9 cellular contexts compared by ENCODE assay signal in genomic region chrX:53085661-53086229, GRCh38. TPM values are rescaled to one million over a fixed set of nuclear protein-coding genes. Genes with fewer than 3 reads are reported as not detected.
DNase-seq lines count a peak whose midpoint lies in the region; ATAC-seq lines count a peak whose summit lies in the region.
"Had no signal": no experiment of that assay in that cellular context is flagged by ENCODE, and none has a peak within 500 bp of the region (broad histone marks: within the 10 kb centered on the region; RNA-seq: fewer than 3 reads in every experiment).

No MANE protein-coding gene starts in this region.

- DNase-seq in activated CD8-positive, alpha-beta memory T cell treated with anti-CD3 and anti-CD28 coated beads, Interleukin-2, amount 10 ng/mL, durations not matched to agents 7 days and 5 days = no peak
- DNase-seq in activated CD8-positive, alpha-beta memory T cell treated with anti-CD3 and anti-CD28 coated beads, Interleukin-2, amount 50 U/mL, for 48 hours = no peak
- DNase-seq in T-helper 22 cell (ENCODE audit: low read depth) (peak; percentile 23), DMS153 treated with DMSO at 0.1 percent for 48 hours (lab: John Stamatoyannopoulos, UW; ENCODE audit: unreplicated experiment) (no peak)
- peak in 1 of 3 experiments; percentile 22 for DNase-seq in effector memory CD8-positive, alpha-beta T cell
- no peak for DNase-seq in stimulated activated naive CD8-positive, alpha-beta T cell treated with anti-CD3 and anti-CD28 coated beads, Interleukin-15, amount 100 ng/mL, for 72 hours
- DNase-seq: NCI-H1930 had no signal

- no peaks in the 10 kb centered on the region for H3K9me3 Mint-ChIP-seq in activated CD8-positive, alpha-beta memory T cell treated with anti-CD3 and anti-CD28 coated beads, Interleukin-2, amount 10 ng/mL, durations not matched to agents 7 days and 5 days (ENCODE audit: low read depth)
- no peaks in the 10 kb centered on the region for H3K9me3 Mint-ChIP-seq in effector memory CD8-positive, alpha-beta T cell
- no peaks in the 10 kb centered on the region for H3K9me3 Mint-ChIP-seq in stimulated activated naive CD8-positive, alpha-beta T cell treated with anti-CD3 and anti-CD28 coated beads, Interleukin-15, amount 100 ng/mL, for 72 hours

- peaks cover 23% of the 10 kb centered on the region for H3K36me3 Mint-ChIP-seq in activated CD8-positive, alpha-beta memory T cell treated with anti-CD3 and anti-CD28 coated beads, Interleukin-2, amount 10 ng/mL, durations not matched to agents 7 days and 5 days
- peaks cover 83% of the 10 kb centered on the region for H3K36me3 Mint-ChIP-seq in effector memory CD8-positive, alpha-beta T cell (ENCODE audit: insufficient read depth)

- H3K27ac Mint-ChIP-seq in activated CD8-positive, alpha-beta memory T cell treated with anti-CD3 and anti-CD28 coated beads, Interleukin-2, amount 10 ng/mL, durations not matched to agents 7 days and 5 days = peak overlapping the region; percentile 8
- H3K27ac Mint-ChIP-seq in effector memory CD8-positive, alpha-beta T cell = peak overlapping the region; percentile 96 to 99
- H3K27ac Mint-ChIP-seq in stimulated activated naive CD8-positive, alpha-beta T cell treated with anti-CD3 and anti-CD28 coated beads, Interleukin-15, amount 100 ng/mL, for 72 hours = peak overlapping the region; percentile 96 to 97

- H3K4me3 Mint-ChIP-seq in activated CD8-positive, alpha-beta memory T cell treated with anti-CD3 and anti-CD28 coated beads, Interleukin-2, amount 10 ng/mL, durations not matched to agents 7 days and 5 days = no peak overlapping the region
- H3K4me3 Mint-ChIP-seq in effector memory CD8-positive, alpha-beta T cell = peak overlapping the region; percentile 2 to 94
- H3K4me3 Mint-ChIP-seq in stimulated activated naive CD8-positive, alpha-beta T cell treated with anti-CD3 and anti-CD28 coated beads, Interleukin-15, amount 100 ng/mL, for 72 hours = peak overlapping the region; percentile 60 to 66

- CTCF ChIA-PET in activated CD8-positive, alpha-beta memory T cell treated with anti-CD3 and anti-CD28 coated beads, Interleukin-2, amount 10 ng/mL, durations not matched to agents 7 days and 5 days (lab: Charles Lee) = no interaction called here

- ATAC-seq in activated CD8-positive, alpha-beta memory T cell treated with anti-CD3 and anti-CD28 coated beads, Interleukin-2, amount 10 ng/mL, durations not matched to agents 7 days and 5 days = no peak
- ATAC-seq in effector memory CD8-positive, alpha-beta T cell (replicated peaks) = peak; percentile 5
- no peak for ATAC-seq in stimulated activated naive CD8-positive, alpha-beta T cell treated with anti-CD3 and anti-CD28 coated beads, Interleukin-15, amount 100 ng/mL, for 72 hours
- ATAC-seq in GM18909 (IDR thresholded peaks at IDR 0.05; ENCODE audit: poor library complexity, unreplicated experiment) = no peak
- ATAC-seq in GM21825 (IDR thresholded peaks at IDR 0.05; ENCODE audit: unreplicated experiment) = no peak

- peaks cover 54% of the 10 kb centered on the region for H3K4me1 Mint-ChIP-seq in activated CD8-positive, alpha-beta memory T cell treated with anti-CD3 and anti-CD28 coated beads, Interleukin-2, amount 10 ng/mL, durations not matched to agents 7 days and 5 days
- H3K4me1 Mint-ChIP-seq in effector memory CD8-positive, alpha-beta T cell (ENCODE audit: low read depth in 2 of 2) = peaks cover 40 to 44% of the 10 kb centered on the region in 2 donors
- peaks cover 72% of the 10 kb centered on the region for H3K4me1 Mint-ChIP-seq in stimulated activated naive CD8-positive, alpha-beta T cell treated with anti-CD3 and anti-CD28 coated beads, Interleukin-15, amount 100 ng/mL, for 72 hours

- H3K27me3 Mint-ChIP-seq in activated CD8-positive, alpha-beta memory T cell treated with anti-CD3 and anti-CD28 coated beads, Interleukin-2, amount 10 ng/mL, durations not matched to agents 7 days and 5 days = no peaks in the 10 kb centered on the region
- no peaks in the 10 kb centered on the region for H3K27me3 Mint-ChIP-seq in effector memory CD8-positive, alpha-beta T cell
- no peaks in the 10 kb centered on the region for H3K27me3 Mint-ChIP-seq in stimulated activated naive CD8-positive, alpha-beta T cell treated with anti-CD3 and anti-CD28 coated beads, Interleukin-15, amount 100 ng/mL, for 72 hours

RNA-seq across cellular contexts. Expression of gene TSPYL2, which starts 3.6 kb away (rescaled TPM):
- total RNA-seq in activated CD8-positive, alpha-beta memory T cell treated with anti-CD3 and anti-CD28 coated beads, Interleukin-2, amount 10 ng/mL, durations not matched to agents 7 days and 5 days = 10 to 100 TPM; 19.3 to 29.5 TPM

RNA-seq across cellular contexts. Expression of gene KANTR, which starts 8.2 kb away (rescaled TPM):
- 10 to 100 TPM in 1 of 2 experiments, 1 to 10 TPM in 1; 6.2 to 14.4 TPM for total RNA-seq in activated CD8-positive, alpha-beta memory T cell treated with anti-CD3 and anti-CD28 coated beads, Interleukin-2, amount 10 ng/mL, durations not matched to agents 7 days and 5 days

RNA-seq across cellular contexts. Expression of gene GPR173, which starts 37.2 kb away (rescaled TPM):
- total RNA-seq in activated CD8-positive, alpha-beta memory T cell treated with anti-CD3 and anti-CD28 coated beads, Interleukin-2, amount 10 ng/mL, durations not matched to agents 7 days and 5 days = under 1 TPM in 1 of 2 experiments, not detected in 1; 0.20 TPM

Comparison
In these comparisons a context has a peak if more than half of its experiments do, and no peak if none do; other contexts are left out.
1. H3K27ac Mint-ChIP-seq: peak in every context shown above with its lines; median percentile 98 in effector memory CD8-positive, alpha-beta T cell; 96 in stimulated activated naive CD8-positive, alpha-beta T cell treated with anti-CD3 and anti-CD28 coated beads, Interleukin-15, amount 100 ng/mL, for 72 hours; 8 in activated CD8-positive, alpha-beta memory T cell treated with anti-CD3 and anti-CD28 coated beads, Interleukin-2, amount 10 ng/mL, durations not matched to agents 7 days and 5 days.